Comparison of ENCODE assay signal across 2 cellular contexts in genomic region chr17:47304191-47304590, GRCh38.
TF ChIP-seq lines count a peak whose summit lies in the region.

No MANE protein-coding gene starts in this region.

TF ChIP-seq in GM23338, 12 proteins besides CTCF, POLR2A, EP300 and RAD21:
- TF ChIP-seq NANOG (IDR thresholded peaks at IDR 0.05; ENCODE audit: borderline replicate concordance) (no peak), STAT1 (IDR thresholded peaks at IDR 0.05; ENCODE audit: unreplicated experiment) (no peak), CREB1 (CRISPR knock-in tag; IDR thresholded peaks at IDR 0.05; ENCODE audit: low read depth) (no peak), EZH2 (IDR thresholded peaks at IDR 0.05; ENCODE audit: low read depth, unreplicated experiment) (no peak), ZNF114 (CRISPR knock-in tag; IDR thresholded peaks at IDR 0.05) (no peak), POLR2AphosphoS5 (IDR thresholded peaks at IDR 0.05; ENCODE audit: low read depth) (no peak), ZNF331 (CRISPR knock-in tag; IDR thresholded peaks at IDR 0.05; ENCODE audit: low read depth) (no peak), ETS1 (IDR thresholded peaks at IDR 0.05) (no peak), REST (IDR thresholded peaks at IDR 0.05; ENCODE audit: unreplicated experiment) (no peak), EZH2phosphoT487 (IDR thresholded peaks at IDR 0.05; ENCODE audit: unreplicated experiment) (no peak), JUNB (IDR thresholded peaks at IDR 0.05; ENCODE audit: unreplicated experiment) (no peak), ZNF462 (CRISPR knock-in tag; IDR thresholded peaks at IDR 0.05) (no peak)

TF ChIP-seq in WTC11, 78 proteins besides CTCF, POLR2A, EP300 and RAD21:
- TF ChIP-seq MAX (CRISPR knock-in tag; IDR thresholded peaks at IDR 0.05) = no peak
- no peak for TF ChIP-seq ZNF512 (CRISPR knock-in tag; IDR thresholded peaks at IDR 0.05; ENCODE audit: borderline replicate concordance)
- TF ChIP-seq NR3C1 (CRISPR knock-in tag; conservative IDR thresholded peaks at IDR 0.05; ENCODE audit: low read depth) = no peak
- no peak for TF ChIP-seq ESRRA (CRISPR knock-in tag; IDR thresholded peaks at IDR 0.05; ENCODE audit: borderline replicate concordance)
- no peak for TF ChIP-seq EMX1 (CRISPR knock-in tag; IDR thresholded peaks at IDR 0.05)
